ENCODE assay signal across 33 cellular contexts in genomic region chr17:11548398-11548797, GRCh38.
"Had no signal": no experiment of that assay in that cellular context is flagged by ENCODE, and none has a peak within 500 bp of the region (broad histone marks: within the 10 kb centered on the region; RNA-seq: fewer than 3 reads in every experiment).

No MANE protein-coding gene starts in this region.

- H3K36me3 ChIP-seq: MG63 had no signal

- H3K9me3 ChIP-seq: MG63 had no signal

- H3K9ac ChIP-seq: KMS-11 had no signal

- H3K4me2 ChIP-seq: KMS-11 had no signal

- H3K4me3 ChIP-seq: MG63 had no signal

- H3K27ac ChIP-seq: KMS-11 had no signal

- DNase-seq: Karpas-422, Kasumi-1, MG63, MM.1S, MV-4-11, NCI-H1048, NCI-H1092, NCI-H1092 treated with DMSO at 0.1 percent for 48 hours, NCI-H1105, NCI-H1105 treated with DMSO at 0.1 percent for 48 hours, NCI-H1417, NCI-H1417 treated with DMSO at 0.1 percent for 48 hours, NCI-H1436, NCI-H1436 treated with DMSO at 0.1 percent for 48 hours, NCI-H146, NCI-H1694 treated with DMSO at 0.1 percent for 48 hours, NCI-H187, NCI-H187 treated with DMSO at 0.1 percent for 48 hours, NCI-H1930, NCI-H2029, NCI-H2029 treated with DMSO at 0.1 percent for 48 hours, NCI-H2081, NCI-H2081 treated with DMSO at 0.1 percent for 48 hours, NCI-H2107, NCI-H2171, NCI-H2171 treated with DMSO at 0.1 percent for 48 hours, NCI-H2227 treated with DMSO at 0.1 percent for 48 hours, NCI-H226, NCI-H345, NCI-H446, NCI-H446 treated with DMSO at 0.1 percent for 48 hours, NCI-H510A had no signal
